Comparison of ENCODE assay signal across 10 cellular contexts in genomic region chr17:16443390-16444257, GRCh38. TPM values are rescaled to one million over a fixed set of nuclear protein-coding genes. Genes with fewer than 3 reads are reported as not detected.
DNase-seq lines count a peak whose midpoint lies in the region; ATAC-seq and TF ChIP-seq lines count a peak whose summit lies in the region.
"Had no signal": no experiment of that assay in that cellular context is flagged by ENCODE, and none has a peak within 500 bp of the region (broad histone marks: within the 10 kb centered on the region; RNA-seq: fewer than 3 reads in every experiment).

No MANE protein-coding gene starts in this region.

- H3K9me3 ChIP-seq in CD8-positive, alpha-beta memory T cell (ENCODE audit: low read length) = no peaks in the 10 kb centered on the region
- H3K9me3 ChIP-seq in T-helper 17 cell (ENCODE audit: control insufficient read depth, low read length, poor library complexity, severe bottlenecking) (no peaks in the 10 kb centered on the region), mesodermal cell (ENCODE audit: control insufficient read depth, low read length) (no peaks in the 10 kb centered on the region), GM23248 (ENCODE audit: low read depth) (no peaks in the 10 kb centered on the region)
- H3K9me3 ChIP-seq: tibial nerve had no signal

- no peaks in the 10 kb centered on the region for H3K9me2 ChIP-seq in GM23248 (ENCODE audit: insufficient read depth)

- POLR2A ChIA-PET in CD8-positive, alpha-beta memory T cell (lab: Charles Lee) = interaction anchor here (0.6 to 0.7 kb wide), 3 partner anchors 131 to 748 kb away, joined by 3 to 4 read pairs (median 3); no protein-coding TSS in a partner anchor

- H3K27me3 Mint-ChIP-seq in CD8-positive, alpha-beta memory T cell = no peaks in the 10 kb centered on the region
- no peaks in the 10 kb centered on the region for H3K27me3 Mint-ChIP-seq in T-helper 17 cell

- CTCF ChIA-PET in CD8-positive, alpha-beta memory T cell (lab: Charles Lee) = interaction anchor here (0.9 to 3.1 kb wide), 4 partner anchors 9 to 33 kb away, joined by 3 to 19 read pairs (median 4); partner anchors contain the start of gene TRPV2

- ATAC-seq in T-helper 17 cell = no peak

- H3K36me3 ChIP-seq in CD8-positive, alpha-beta memory T cell (ENCODE audit: insufficient read depth, low read length) = peaks cover 26% of the 10 kb centered on the region
- peaks cover 84% of the 10 kb centered on the region for H3K36me3 ChIP-seq in mesodermal cell (ENCODE audit: control insufficient read depth, insufficient read depth, low read length)
- H3K36me3 ChIP-seq in GM23248 (ENCODE audit: low read depth) = peaks cover 39% of the 10 kb centered on the region

- peak overlapping the region in 1 of 7 donors; percentile 31 for H3K4me3 Mint-ChIP-seq in CD8-positive, alpha-beta memory T cell
- no peak overlapping the region for H3K4me3 Mint-ChIP-seq in T-helper 17 cell

- no peak overlapping the region for H3K4me2 ChIP-seq in GM23248 (ENCODE audit: unreplicated experiment)

- TF ChIP-seq POLR2A in GM19099 (IDR thresholded peaks at IDR 0.05; ENCODE audit: extremely low read depth, insufficient read length, low read depth) = peak; percentile 28

- H3K4me1 Mint-ChIP-seq in CD8-positive, alpha-beta memory T cell = peaks cover 53 to 61% (median 53%) of the 10 kb centered on the region in 3 donors
- peaks cover 34% of the 10 kb centered on the region for H3K4me1 Mint-ChIP-seq in T-helper 17 cell

- peaks cover 0 to 77% (median 9%) of the 10 kb centered on the region in 3 donors for H3K36me3 Mint-ChIP-seq in CD8-positive, alpha-beta memory T cell
- H3K36me3 Mint-ChIP-seq in T-helper 17 cell (ENCODE audit: low read depth) = peaks cover 6% of the 10 kb centered on the region

- no peak overlapping the region for H3K27ac ChIP-seq in CD8-positive, alpha-beta memory T cell (ENCODE audit: low read depth, low read length)
- H3K27ac ChIP-seq in mesodermal cell (ENCODE audit: low read depth, low read length, severe bottlenecking) = peak overlapping the region; percentile 29
- H3K27ac ChIP-seq in GM23248 = no peak overlapping the region

- no peak overlapping the region for H3K4me3 ChIP-seq in CD8-positive, alpha-beta memory T cell (ENCODE audit: low read length)
- H3K4me3 ChIP-seq in mesodermal cell (ENCODE audit: extremely low read depth, insufficient read depth, low read length, poor library complexity, severe bottlenecking) (no peak overlapping the region), GM23248 (no peak overlapping the region)
- H3K4me3 ChIP-seq: tibial nerve had no signal

- H3K4me1 ChIP-seq in CD8-positive, alpha-beta memory T cell (ENCODE audit: insufficient read depth, low read length) = peaks cover 30% of the 10 kb centered on the region
- H3K4me1 ChIP-seq in mesodermal cell (ENCODE audit: control insufficient read depth, insufficient read depth, low read length, poor library complexity, severe bottlenecking) (peaks cover 22% of the 10 kb centered on the region), GM23248 (ENCODE audit: insufficient read depth) (peaks cover 25% of the 10 kb centered on the region)

- WGBS in mesodermal cell (ENCODE audit: insufficient coverage in 2 of 2), 2 experiments = 92 to 95% methylated on average over 25 to 26 of the region's 28 CpGs
- 90 to 95% methylated on average over 27 of the region's 28 CpGs for WGBS in GM23248 (ENCODE audit: low coverage in 1 of 2, low lambda C conversion rate in 2 of 2, missing lambda C conversion rate in 2 of 2), 2 experiments

- no peak for DNase-seq in CD8-positive, alpha-beta memory T cell
- no peak for DNase-seq in T-helper 17 cell
- no peak for DNase-seq in NCI-H2196 (lab: John Stamatoyannopoulos, UW; ENCODE audit: unreplicated experiment)
- no peak for DNase-seq in GM23248
- no peak for DNase-seq in NK-92 treated with Interleukin-12 subunit alpha and Interleukin-12 subunit beta, amount 100 ng/mL, for 24 hours (lab: John Stamatoyannopoulos, UW)
- no peak for DNase-seq in NCI-H774 (lab: John Stamatoyannopoulos, UW)
- DNase-seq: HCEC 1CT had no signal

- no peak overlapping the region for H3K9ac ChIP-seq in GM23248

- in situ Hi-C loops in GM23248 (cut with MboI) = no loop called here

- H3K27me3 ChIP-seq in CD8-positive, alpha-beta memory T cell (ENCODE audit: insufficient read depth, low read length, poor library complexity, severe bottlenecking) = no peaks in the 10 kb centered on the region
- no peaks in the 10 kb centered on the region for H3K27me3 ChIP-seq in GM23248 (replicated peaks; ENCODE audit: insufficient read depth)
- H3K27me3 ChIP-seq: tibial nerve had no signal

- no peaks in the 10 kb centered on the region for H3K9me3 Mint-ChIP-seq in CD8-positive, alpha-beta memory T cell

- peaks cover 9% of the 10 kb centered on the region; the same call in 1 of the 2 replicates for H4K20me1 ChIP-seq in GM23248 (ENCODE audit: insufficient read depth)

- peak overlapping the region in 5 of 8 donors; percentile 5 to 84 (median 66) for H3K27ac Mint-ChIP-seq in CD8-positive, alpha-beta memory T cell
- H3K27ac Mint-ChIP-seq in T-helper 17 cell = peak overlapping the region; percentile 97

- H3F3A ChIP-seq in GM23248 (ENCODE audit: insufficient read depth) = peaks cover 76% of the 10 kb centered on the region

- H2AFZ ChIP-seq in GM23248 = no peak overlapping the region

- H3K79me2 ChIP-seq in GM23248 (ENCODE audit: insufficient read depth) = peaks cover 44% of the 10 kb centered on the region

RNA-seq across cellular contexts. Expression of gene TRPV2, which starts 28.3 kb away (rescaled TPM):
- total RNA-seq in CD8-positive, alpha-beta memory T cell = 10 to 100 TPM; 60.0 to 67.3 TPM
- polyA plus RNA-seq in CD8-positive, alpha-beta memory T cell = 134 TPM
- total RNA-seq in T-helper 17 cell = 10 to 100 TPM; 87.1 to 91.1 TPM
- polyA plus RNA-seq in mesodermal cell (2013, experiment 1 of 2) = 40.3 TPM
- polyA plus RNA-seq in mesodermal cell (2013, experiment 2 of 2) = 37.5 TPM
- total RNA-seq in GM23248 (2014; rRNA removed; shearing (Covaris generic)) = 23.9 and 25.8 TPM in 2 replicates
- polyA plus RNA-seq in GM23248 (2016; fragmentation: Nextera tagmentation; extraction: Ambion mirVana) = 19.5 and 19.6 TPM in 2 replicates

RNA-seq across cellular contexts. Expression of gene LRRC75A, which starts 48.4 kb away (rescaled TPM):
- 1 to 10 TPM; 2.2 to 2.6 TPM for total RNA-seq in CD8-positive, alpha-beta memory T cell
- 4.6 TPM for polyA plus RNA-seq in CD8-positive, alpha-beta memory T cell
- 1 to 10 TPM; 3.1 to 5.0 TPM for total RNA-seq in T-helper 17 cell
- 1.3 TPM for polyA plus RNA-seq in mesodermal cell (2013, experiment 1 of 2)
- polyA plus RNA-seq in mesodermal cell (2013, experiment 2 of 2) = 1.3 TPM
- 0.13 and 0.22 TPM in 2 replicates for total RNA-seq in GM23248 (2014; rRNA removed; shearing (Covaris generic))
- 0.15 and 0.54 TPM in 2 replicates for polyA plus RNA-seq in GM23248 (2016; fragmentation: Nextera tagmentation; extraction: Ambion mirVana)
